12 cellular contexts compared by ENCODE assay signal in genomic region chr3:20049275-20049674, GRCh38. TPM values are rescaled to one million over a fixed set of nuclear protein-coding genes. Genes with fewer than 3 reads are reported as not detected.
DNase-seq lines count a peak whose midpoint lies in the region; ATAC-seq and TF ChIP-seq lines count a peak whose summit lies in the region.
"Had no signal": no experiment of that assay in that cellular context is flagged by ENCODE, and none has a peak within 500 bp of the region (broad histone marks: within the 10 kb centered on the region; RNA-seq: fewer than 3 reads in every experiment).

No MANE protein-coding gene starts in this region.

- peak; percentile 71 for ATAC-seq in GM18870 (IDR thresholded peaks at IDR 0.05; ENCODE audit: unreplicated experiment)
- peak; percentile 65 for ATAC-seq in GM21737 (IDR thresholded peaks at IDR 0.05; ENCODE audit: unreplicated experiment)
- peak; percentile 80 for ATAC-seq in HG03432 (IDR thresholded peaks at IDR 0.05; ENCODE audit: unreplicated experiment)
- ATAC-seq in memory B cell (ENCODE audit: low read depth) = peak; percentile 85

- H3K9me3 Mint-ChIP-seq in memory B cell (no peaks in the 10 kb centered on the region), CD14-positive monocyte (peaks cover 0 to 2% (median 0%) of the 10 kb centered on the region in 7 donors)

- intact Hi-C loops in left ventricle myocardium inferior (cut with micrococcal nuclease) = no loop called here
- intact Hi-C loops in CD14-positive monocyte (cut with micrococcal nuclease) = loop anchor here in 1 of 2 donors (10.0 kb wide), 1 partner anchor 136 kb away; the partner anchor contains the start of gene SGO1

- H3K4me3 ChIP-seq in left ventricle myocardium inferior = no peak overlapping the region

- no peaks in the 10 kb centered on the region for H3K9me3 ChIP-seq in left ventricle myocardium inferior (replicated peaks)

- no peaks in the 10 kb centered on the region for H3K36me3 Mint-ChIP-seq in memory B cell
- peaks cover 4% of the 10 kb centered on the region in 2 donors for H3K36me3 Mint-ChIP-seq in CD14-positive monocyte

- H3K36me3 ChIP-seq in left ventricle myocardium inferior = no peaks in the 10 kb centered on the region

- H3K4me3 Mint-ChIP-seq in memory B cell (peak overlapping the region; percentile 89), CD14-positive monocyte (no peak overlapping the region)

- H3K27me3 ChIP-seq in left ventricle myocardium inferior (ENCODE audit: low read depth) = no peaks in the 10 kb centered on the region

- H3K27ac Mint-ChIP-seq in memory B cell (peak overlapping the region; percentile 96), CD14-positive monocyte (peak overlapping the region in 2 of 7 donors; percentile 2 to 46)

- H3K27me3 Mint-ChIP-seq in memory B cell (no peaks in the 10 kb centered on the region), CD14-positive monocyte (ENCODE audit: low read depth in 3 of 3) (peaks cover 0 to 4% (median 0%) of the 10 kb centered on the region in 3 donors)

- peaks cover 35% of the 10 kb centered on the region for H3K4me1 Mint-ChIP-seq in memory B cell
- peaks cover 34% of the 10 kb centered on the region for H3K4me1 Mint-ChIP-seq in CD14-positive monocyte

- no peak overlapping the region for H3K27ac ChIP-seq in substantia nigra (ENCODE audit: low read depth, low read length, poor library complexity, severe bottlenecking)
- no peak overlapping the region for H3K27ac ChIP-seq in left ventricle myocardium inferior (replicated peaks)

- no peak for DNase-seq in memory B cell (ENCODE audit: low spot score in 2 of 2)
- DNase-seq in NCI-H2196 (lab: John Stamatoyannopoulos, UW; ENCODE audit: unreplicated experiment) = no peak
- DNase-seq in substantia nigra (lab: John Stamatoyannopoulos, UW) = no peak
- DNase-seq in left ventricle myocardium inferior = no peak
- no peak for DNase-seq in CD14-positive monocyte (ENCODE audit: low spot score)
- DNase-seq: aorta, NCI-H748 treated with DMSO at 0.1 percent for 48 hours had no signal

- no peak for TF ChIP-seq CTCF in left ventricle myocardium inferior (IDR thresholded peaks at IDR 0.05; ENCODE audit: borderline replicate concordance)
- no peak for TF ChIP-seq CTCF in CD14-positive monocyte (IDR thresholded peaks at IDR 0.05)

- H3K4me1 ChIP-seq in left ventricle myocardium inferior = peaks cover 82% of the 10 kb centered on the region

RNA-seq across cellular contexts. Expression of gene KAT2B, which starts 9.0 kb away (rescaled TPM):
- 94.3 TPM for total RNA-seq in left ventricle myocardium inferior
- 1 to 10 TPM; 2.7 to 3.5 TPM for polyA plus RNA-seq in CD14-positive monocyte

RNA-seq across cellular contexts. Expression of gene PP2D1, which starts 37.2 kb away (rescaled TPM):
- not detected for total RNA-seq in left ventricle myocardium inferior
- under 1 TPM; 0.41 to 0.56 TPM for polyA plus RNA-seq in CD14-positive monocyte
- total RNA-seq: aorta, mesenteric fat pad, ureter had no signal
- polyA plus RNA-seq: aorta had no signal
